Comparison of ENCODE assay signal across 8 cellular contexts in the genomic region with DNA sequence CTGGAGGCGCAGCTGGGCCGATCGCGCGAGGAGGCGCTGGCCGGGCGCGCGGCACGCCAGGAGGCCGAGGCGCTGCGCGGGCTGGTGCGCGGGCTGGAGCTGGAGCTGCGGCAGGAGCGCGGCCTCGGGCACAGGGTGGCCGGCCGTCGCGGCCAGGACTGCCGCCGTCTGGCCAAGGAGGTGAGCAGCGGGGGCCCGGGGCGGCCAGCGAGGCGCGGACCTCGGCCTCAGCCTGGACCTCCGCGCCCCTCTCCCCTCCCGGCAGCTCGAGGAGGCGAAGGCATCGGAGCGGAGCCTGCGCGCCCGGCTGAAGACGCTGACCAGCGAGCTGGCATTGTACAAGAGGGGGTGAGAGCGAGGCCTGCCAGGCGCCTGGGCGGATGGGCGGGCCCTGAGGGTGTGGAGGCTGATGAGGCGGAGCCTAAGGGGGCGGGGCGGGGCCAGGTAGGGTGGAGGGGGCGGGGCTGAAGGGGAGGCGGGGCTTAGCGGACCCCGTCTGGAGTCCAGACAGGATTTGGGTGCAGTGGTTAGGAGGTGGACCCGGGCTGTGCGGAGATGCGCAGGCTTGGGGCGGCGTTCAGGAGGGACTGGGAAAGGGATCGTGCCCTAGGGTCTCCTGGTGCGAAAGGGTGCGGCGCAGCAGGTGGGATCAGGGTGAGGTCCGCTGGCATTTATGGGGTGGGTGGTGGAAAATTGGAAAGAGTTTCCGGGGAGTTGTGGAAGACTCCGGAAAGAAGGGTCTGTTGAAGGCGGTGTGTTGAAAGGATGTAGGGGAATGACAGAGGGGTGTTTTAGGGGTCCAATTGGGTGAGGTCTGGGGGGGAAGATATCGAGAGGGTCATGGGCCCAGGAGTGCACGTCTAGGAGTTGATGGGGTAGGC. TPM values are rescaled to one million over a fixed set of nuclear protein-coding genes. Genes with fewer than 3 reads are reported as not detected.
DNase-seq lines count a peak whose midpoint lies in the region; ATAC-seq and TF ChIP-seq lines count a peak whose summit lies in the region.

No MANE protein-coding gene starts in this region.

- H3K9me3 ChIP-seq in colonic mucosa = no peaks in the 10 kb centered on the region

- H3K9ac ChIP-seq in colonic mucosa (ENCODE audit: low read depth in 2 of 2, low read length in 2 of 2) = peak overlapping the region; percentile 38 to 50

- POLR2A ChIA-PET in activated CD4-positive, alpha-beta T cell treated with anti-CD3 and anti-CD28 coated beads, Interleukin-2, amount 10 ng/mL, durations not matched to agents 7 days and 5 days (lab: Charles Lee) = no interaction called here

- peak overlapping the region; percentile 57 for H3K4me3 ChIP-seq in colonic mucosa

- peaks cover 18% of the 10 kb centered on the region for H3K4me1 Mint-ChIP-seq in activated CD4-positive, alpha-beta T cell treated with anti-CD3 and anti-CD28 coated beads, Interleukin-2, amount 10 ng/mL, durations not matched to agents 7 days and 5 days

- peaks cover 3% of the 10 kb centered on the region for H3K4me1 ChIP-seq in colonic mucosa

- no peak overlapping the region for H3K27ac Mint-ChIP-seq in activated CD4-positive, alpha-beta T cell treated with anti-CD3 and anti-CD28 coated beads, Interleukin-2, amount 10 ng/mL, durations not matched to agents 7 days and 5 days

- ATAC-seq in HG02623 (IDR thresholded peaks at IDR 0.05; ENCODE audit: unreplicated experiment) = no peak

- peaks cover 16% of the 10 kb centered on the region for H3K27me3 Mint-ChIP-seq in activated CD4-positive, alpha-beta T cell treated with anti-CD3 and anti-CD28 coated beads, Interleukin-2, amount 10 ng/mL, durations not matched to agents 7 days and 5 days

- TF ChIP-seq CTCF in colonic mucosa (IDR thresholded peaks at IDR 0.05) = no peak

- DNase-seq in CD1c-positive myeloid dendritic cell (ENCODE audit: extremely low spot score) (peak; percentile 47), NCI-H1092 (lab: John Stamatoyannopoulos, UW) (peak; percentile 63), colonic mucosa (peak; percentile 90), lung microvascular endothelial cell (ENCODE audit: low read depth in 2 of 2) (peak; percentile 38 to 39), T1000 (lab: John Stamatoyannopoulos, UW) (no peak)
- peak; percentile 63 for DNase-seq in activated CD4-positive, alpha-beta T cell treated with anti-CD3 and anti-CD28 coated beads, Interleukin-2, amount 10 ng/mL, durations not matched to agents 7 days and 5 days
- peak; percentile 36 to 43 for DNase-seq in stimulated activated CD8-positive, alpha-beta memory T cell treated with anti-CD3 and anti-CD28 coated beads, Interleukin-15, amount 100 ng/mL, for 48 hours (ENCODE audit: low read depth in 2 of 2)

- peaks cover 10% of the 10 kb centered on the region for H3K27me3 ChIP-seq in colonic mucosa

- intact Hi-C loops in colonic mucosa (cut with DNase I) = no loop called here

- CTCF ChIA-PET in activated CD4-positive, alpha-beta T cell treated with anti-CD3 and anti-CD28 coated beads, Interleukin-2, amount 10 ng/mL, durations not matched to agents 7 days and 5 days (lab: Charles Lee) = interaction anchor here (0.6 to 1.8 kb wide), 2 partner anchors 13 kb away, joined by 4 to 6 read pairs; no protein-coding TSS in a partner anchor

- no peak overlapping the region for H3K27ac ChIP-seq in colonic mucosa

- H3K36me3 Mint-ChIP-seq in activated CD4-positive, alpha-beta T cell treated with anti-CD3 and anti-CD28 coated beads, Interleukin-2, amount 10 ng/mL, durations not matched to agents 7 days and 5 days (ENCODE audit: low read depth) = peaks cover 14% of the 10 kb centered on the region

- H3K36me3 ChIP-seq in colonic mucosa = no peaks in the 10 kb centered on the region

- no peaks in the 10 kb centered on the region for H3K9me3 Mint-ChIP-seq in activated CD4-positive, alpha-beta T cell treated with anti-CD3 and anti-CD28 coated beads, Interleukin-2, amount 10 ng/mL, durations not matched to agents 7 days and 5 days

- H3K4me3 Mint-ChIP-seq in activated CD4-positive, alpha-beta T cell treated with anti-CD3 and anti-CD28 coated beads, Interleukin-2, amount 10 ng/mL, durations not matched to agents 7 days and 5 days = peak overlapping the region; percentile 46

RNA-seq across cellular contexts. Expression of a gene that starts 7.5 kb away (rescaled TPM):
- total RNA-seq in activated CD4-positive, alpha-beta T cell treated with anti-CD3 and anti-CD28 coated beads, Interleukin-2, amount 10 ng/mL, durations not matched to agents 7 days and 5 days = not detected
- total RNA-seq in colonic mucosa = not detected
- not detected in 2 replicates for total RNA-seq in lung microvascular endothelial cell

RNA-seq across cellular contexts. Expression of a gene that starts 20.1 kb away (rescaled TPM):
- 10 to 100 TPM; 26.5 to 27.0 TPM for total RNA-seq in activated CD4-positive, alpha-beta T cell treated with anti-CD3 and anti-CD28 coated beads, Interleukin-2, amount 10 ng/mL, durations not matched to agents 7 days and 5 days
- total RNA-seq in colonic mucosa = 10 to 100 TPM; 14.4 to 32.2 TPM
- 3.3 and 6.0 TPM in 2 replicates for total RNA-seq in lung microvascular endothelial cell

RNA-seq across cellular contexts. Expression of a gene that starts 25.5 kb away (rescaled TPM):
- total RNA-seq in activated CD4-positive, alpha-beta T cell treated with anti-CD3 and anti-CD28 coated beads, Interleukin-2, amount 10 ng/mL, durations not matched to agents 7 days and 5 days = not detected
- not detected for total RNA-seq in colonic mucosa
- total RNA-seq in lung microvascular endothelial cell = not detected in 2 replicates

RNA-seq across cellular contexts. Expression of a gene that starts 41.7 kb away (rescaled TPM):
- total RNA-seq in activated CD4-positive, alpha-beta T cell treated with anti-CD3 and anti-CD28 coated beads, Interleukin-2, amount 10 ng/mL, durations not matched to agents 7 days and 5 days = under 1 TPM; 0.04 to 0.10 TPM
- total RNA-seq in colonic mucosa = 1 to 10 TPM in 1 of 2 donors, under 1 TPM in 1; 0.72 to 1.1 TPM
- total RNA-seq in lung microvascular endothelial cell = 3.7 and 6.2 TPM in 2 replicates
